In the genomic region with DNA sequence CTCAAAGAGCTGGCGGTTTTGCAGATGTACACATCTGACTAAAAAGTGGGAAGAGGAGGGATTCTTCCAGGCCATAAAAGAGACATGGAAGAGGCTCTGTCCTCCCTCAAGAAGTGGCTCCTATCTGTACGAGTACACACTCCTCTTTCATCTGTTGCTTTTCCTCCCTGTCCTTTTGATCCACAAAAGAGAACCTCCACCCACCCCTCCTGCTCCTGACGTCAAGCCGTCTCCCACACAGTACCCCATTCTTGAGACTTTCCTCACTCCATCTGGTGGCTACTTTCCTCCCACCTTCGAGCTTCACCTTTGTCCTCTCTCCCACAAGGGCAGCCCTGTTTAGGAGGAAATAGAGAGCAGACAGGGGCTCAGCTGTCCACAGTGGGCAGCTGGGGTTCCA, we compare ENCODE assay signal across 17 cellular contexts.
A peak's percentile ranks its signal among the peaks of the same experiment; 100 is the strongest.
DNase-seq lines count a peak whose midpoint lies in the region; ATAC-seq and TF ChIP-seq lines count a peak whose summit lies in the region.
"Had no signal": no experiment of that assay in that cellular context is flagged by ENCODE, and none has a peak within 500 bp of the region (broad histone marks: within the 10 kb centered on the region; RNA-seq: fewer than 3 reads in every experiment).

No MANE protein-coding gene starts in this region.

- peaks cover 60% of the 10 kb centered on the region for H3K4me1 Mint-ChIP-seq in brain
- H3K4me1 Mint-ChIP-seq: CD14-positive monocyte had no signal

- peak; percentile 46 for DNase-seq in left kidney (ENCODE audit: low read depth, low spot score)
- DNase-seq in neuronal stem cell (ENCODE audit: low spot score), result no peak
- no peak for DNase-seq in WERI-Rb-1
- DNase-seq in right cardiac atrium, result no peak
- no peak for DNase-seq in NCI-H2227 treated with DMSO at 0.1 percent for 48 hours (lab: John Stamatoyannopoulos, UW)
- DNase-seq: DMS 273 treated with DMSO at 0.1 percent for 48 hours, DND-41, NCI-H1105, NCI-H187, NCI-H226, PC-9, SIG-M5 had no signal

- no peaks in the 10 kb centered on the region for H3K79me1 ChIP-seq in neuronal stem cell (ENCODE audit: low read depth, low read length)

- peak overlapping the region; percentile 78 for H3K18ac ChIP-seq in neuronal stem cell (ENCODE audit: low read length)

- H2BK5ac ChIP-seq in neuronal stem cell (ENCODE audit: low read length), result no peak overlapping the region

- H4K8ac ChIP-seq in neuronal stem cell (ENCODE audit: low read depth, low read length), result no peak overlapping the region

- whole genome bisulfite sequencing in neuronal stem cell (ENCODE audit: extremely low coverage in 2 of 2, insufficient read length in 2 of 2, insufficient replicate concordance in 1 of 2), 2 donors, result no CpG with 5 or more reads among the region's 5 CpGs
- WGBS in right cardiac atrium, result 81% methylated on average over 5 of the region's 5 CpGs

- H3K4me2 ChIP-seq in neuronal stem cell (ENCODE audit: insufficient read depth, low read length, poor library complexity, severe bottlenecking), result no peak overlapping the region
- H3K4me2 ChIP-seq: PC-9 had no signal

- H3K36me3 Mint-ChIP-seq in brain, result no peaks in the 10 kb centered on the region

- H3K27ac ChIP-seq in neuronal stem cell (replicated peaks; ENCODE audit: low read length), result no peak overlapping the region
- no peak overlapping the region for H3K27ac ChIP-seq in WERI-Rb-1
- no peak overlapping the region for H3K27ac ChIP-seq in right cardiac atrium (ENCODE audit: low read length)
- H3K27ac ChIP-seq: PC-9, RWPE1 had no signal

- H3K23ac ChIP-seq in neuronal stem cell (ENCODE audit: low read depth, low read length, poor library complexity), result no peak overlapping the region

- no peak overlapping the region for H3K14ac ChIP-seq in neuronal stem cell (ENCODE audit: low read length)

- H3K9me3 ChIP-seq in neuronal stem cell (replicated peaks in 1 of 2; ENCODE audit: control insufficient read depth in 2 of 2, insufficient read depth in 1 of 2, low read depth in 1 of 2, low read length in 2 of 2) (no peaks in the 10 kb centered on the region), WERI-Rb-1 (ENCODE audit: severe bottlenecking) (no peaks in the 10 kb centered on the region), right cardiac atrium (ENCODE audit: control insufficient read depth, low read length) (no peaks in the 10 kb centered on the region)

- H3K4me3 ChIP-seq in neuronal stem cell (ENCODE audit: low read length in 2 of 2) (no peak overlapping the region), WERI-Rb-1 (ENCODE audit: low read depth, low read length) (no peak overlapping the region), right cardiac atrium (ENCODE audit: low read length) (no peak overlapping the region)
- H3K4me3 ChIP-seq: K562, PC-9 had no signal

- H3K4me3 Mint-ChIP-seq in brain, result no peak overlapping the region
- H3K4me3 Mint-ChIP-seq: CD14-positive monocyte had no signal

- H3K4ac ChIP-seq in neuronal stem cell (ENCODE audit: low read length), result no peak overlapping the region

- TF ChIP-seq CTCF in brain (conservative IDR thresholded peaks at IDR 0.05), result no peak
- no peak for TF ChIP-seq CTCF in WERI-Rb-1 (IDR thresholded peaks at IDR 0.05; ENCODE audit: low read depth, low read length)

- peak overlapping the region; percentile 42 for H2AFZ ChIP-seq in neuronal stem cell (ENCODE audit: low read length)
- H2AFZ ChIP-seq: PC-9 had no signal

- ATAC-seq in right cardiac atrium, result no peak
- ATAC-seq in HG03565 (IDR thresholded peaks at IDR 0.05; ENCODE audit: unreplicated experiment), result no peak
- ATAC-seq: K562 had no signal

- intact Hi-C loops in right cardiac atrium (cut with DNase I), result loop anchor here in 1 of 4 donors (10.0 kb wide), 1 partner anchor 90 kb away; the partner anchor contains the start of gene RASL11B

- H3K36me3 ChIP-seq in neuronal stem cell (replicated peaks in 1 of 2; ENCODE audit: control insufficient read depth in 2 of 2, insufficient read depth in 2 of 2, low read length in 2 of 2) (no peaks in the 10 kb centered on the region), WERI-Rb-1 (no peaks in the 10 kb centered on the region)

- H3K9ac ChIP-seq in neuronal stem cell (ENCODE audit: low read depth, low read length, poor library complexity), result no peak overlapping the region

- H3K27me3 Mint-ChIP-seq in brain, result peaks cover 5% of the 10 kb centered on the region

- no peak overlapping the region for H2BK120ac ChIP-seq in neuronal stem cell (ENCODE audit: low read depth, low read length)

- no peak overlapping the region for H4K91ac ChIP-seq in neuronal stem cell (ENCODE audit: low read depth, low read length, poor library complexity)

- H3K27me3 ChIP-seq in neuronal stem cell (ENCODE audit: control insufficient read depth in 3 of 3, insufficient read depth in 3 of 3, low read depth in 1 of 3, low read length in 3 of 3) (no peaks in the 10 kb centered on the region), WERI-Rb-1 (ENCODE audit: insufficient read depth, low read depth, severe bottlenecking) (no peaks in the 10 kb centered on the region), right cardiac atrium (ENCODE audit: control insufficient read depth, insufficient read depth) (no peaks in the 10 kb centered on the region)

- no peak overlapping the region for H2BK15ac ChIP-seq in neuronal stem cell (ENCODE audit: low read length)

- no peaks in the 10 kb centered on the region for H3K9me3 Mint-ChIP-seq in brain

- H3K27ac Mint-ChIP-seq in brain, result peak overlapping the region in 3 of 5 experiments; percentile 13 to 73 (median 69)

- peak overlapping the region; percentile 47 for H2BK12ac ChIP-seq in neuronal stem cell (ENCODE audit: low read length)

- H3K4me1 ChIP-seq in neuronal stem cell (ENCODE audit: control insufficient read depth in 2 of 2, insufficient read depth in 1 of 2, low read depth in 1 of 2, low read length in 2 of 2), result peaks cover 31 to 35% of the 10 kb centered on the region in 2 donors
- H3K4me1 ChIP-seq in right cardiac atrium (ENCODE audit: control insufficient read depth, insufficient read depth, low read length), result no peaks in the 10 kb centered on the region

- no peak overlapping the region for H2AK5ac ChIP-seq in neuronal stem cell (ENCODE audit: low read depth, low read length)
